18 cellular contexts compared by ENCODE assay signal in the genomic region with DNA sequence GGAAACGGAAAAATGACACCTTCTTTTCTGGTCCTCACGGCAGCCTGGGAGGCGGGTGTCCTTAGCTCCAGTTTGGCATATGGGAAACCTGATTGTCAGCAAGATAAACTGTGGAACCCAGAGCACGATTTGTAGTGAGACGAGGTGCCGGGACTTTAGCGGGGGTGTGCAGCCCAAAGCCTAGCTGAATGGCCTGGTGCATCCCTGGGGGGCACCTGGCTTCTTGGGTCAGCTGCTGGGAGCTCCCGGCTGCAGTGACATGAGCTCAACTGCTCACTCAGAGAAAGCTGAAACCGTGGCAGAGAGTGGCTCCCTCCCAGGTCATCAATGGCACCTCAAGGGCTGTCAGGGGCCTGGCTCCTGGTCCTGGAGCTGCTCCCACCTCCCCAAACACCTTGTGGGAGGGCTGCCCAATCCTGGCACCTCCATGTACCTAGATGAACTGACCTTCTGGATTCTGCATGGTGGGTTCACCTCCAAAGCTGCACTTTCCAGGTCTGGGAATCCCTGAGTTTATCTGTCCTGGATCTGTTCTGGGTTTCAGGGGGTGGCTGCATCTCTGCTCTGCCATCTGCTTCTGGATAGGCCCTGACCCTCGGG.
A peak's percentile ranks its signal among the peaks of the same experiment; 100 is the strongest.
DNase-seq lines count a peak whose midpoint lies in the region; ATAC-seq, FAIRE-seq and TF ChIP-seq lines count a peak whose summit lies in the region.
"Had no signal": no experiment of that assay in that cellular context is flagged by ENCODE, and none has a peak within 500 bp of the region (broad histone marks: within the 10 kb centered on the region; RNA-seq: fewer than 3 reads in every experiment).

No MANE protein-coding gene starts in this region.

- POLR2A ChIA-PET in HepG2 (lab: Yijun Ruan, JAX): no interaction called here

- H3K79me2 ChIP-seq in HepG2 (ENCODE audit: insufficient read depth, low read length): no peaks in the 10 kb centered on the region

- DNase-seq in cardiac septum (ENCODE audit: low spot score): peak; percentile 61
- DNase-seq in left ventricle myocardium inferior: no peak
- peak; percentile 7 for DNase-seq in natural killer cell
- peak; percentile 29 for DNase-seq in spleen
- no peak for DNase-seq in HepG2 (ENCODE audit: low spot score)
- DNase-seq in NCI-H526 treated with DMSO at 0.1 percent for 48 hours (lab: John Stamatoyannopoulos, UW): no peak
- DNase-seq: BE2C; CD4-positive, alpha-beta memory T cell; DMS153; DMS79 treated with DMSO at 0.1 percent for 48 hours; EL; HFFc6 had no signal

- intact Hi-C loops in cardiac septum (cut with DNase I): no loop called here
- intact Hi-C loops in left ventricle myocardium inferior (cut with micrococcal nuclease): no loop called here
- intact Hi-C loops in natural killer cell (cut with micrococcal nuclease): no loop called here
- intact Hi-C loops in spleen (cut with DNase I; ENCODE audit: low total_unique reads): no loop called here
- intact Hi-C loops in HepG2 (cut with micrococcal nuclease; ENCODE audit: unreplicated experiment): no loop called here

- H3K27me3 ChIP-seq in left ventricle myocardium inferior (ENCODE audit: low read depth) (peaks cover 62% of the 10 kb centered on the region), spleen (replicated peaks in 1 of 7) (peaks cover 0 to 38% (median 0%) of the 10 kb centered on the region in 7 donors), gastroesophageal sphincter (peaks cover 58% of the 10 kb centered on the region), HepG2 (ENCODE audit: control insufficient read depth in 1 of 2, insufficient read depth in 2 of 2, low read length in 2 of 2) (peaks cover 0 to 7% of the 10 kb centered on the region in 2 experiments; a peak in 1 of 5 replicates)
- H3K27me3 ChIP-seq: BE2C had no signal

- H3K4me2 ChIP-seq in HepG2 (ENCODE audit: low read depth, low read length): no peak overlapping the region
- H3K4me2 ChIP-seq: A549 had no signal

- no peaks in the 10 kb centered on the region for H4K20me1 ChIP-seq in HepG2 (ENCODE audit: insufficient read depth, low read length)

- H3K27ac Mint-ChIP-seq in natural killer cell: no peak overlapping the region
- H3K27ac Mint-ChIP-seq: CD4-positive, alpha-beta memory T cell; HFFc6 had no signal

- TF ChIP-seq EP300 in gastroesophageal sphincter (IDR thresholded peaks at IDR 0.05): no peak
- TF ChIP-seq EP300 in HepG2 (IDR thresholded peaks at IDR 0.05; ENCODE audit: low read depth in 2 of 2, low read length in 2 of 2): no peak
- TF ChIP-seq EP300 in HepG2 (CRISPR knock-in tag; IDR thresholded peaks at IDR 0.05; ENCODE audit: borderline replicate concordance): no peak

- WGBS in spleen, 5 donors: 66 to 75% (median 72%) methylated on average over 8 to 10 of the region's 10 CpGs
- 65% methylated on average over 5 of the region's 10 CpGs; no CpG with 5 or more reads in 1 of the 2 donors for WGBS in gastroesophageal sphincter (ENCODE audit: low coverage in 1 of 2), 2 donors
- 18% methylated on average over 4 of the region's 10 CpGs for WGBS in HepG2 (ENCODE audit: low lambda C conversion rate)

- H3K36me3 ChIP-seq in left ventricle myocardium inferior: no peaks in the 10 kb centered on the region
- no peaks in the 10 kb centered on the region for H3K36me3 ChIP-seq in spleen
- no peaks in the 10 kb centered on the region for H3K36me3 ChIP-seq in gastroesophageal sphincter
- H3K36me3 ChIP-seq in HepG2 (replicated peaks in 1 of 2; ENCODE audit: control insufficient read depth in 1 of 2, insufficient read depth in 2 of 2, low read length in 2 of 2): no peaks in the 10 kb centered on the region
- H3K36me3 ChIP-seq: BE2C, HAP-1 had no signal

- H3K4me1 ChIP-seq in left ventricle myocardium inferior: no peaks in the 10 kb centered on the region
- H3K4me1 ChIP-seq in spleen: no peaks in the 10 kb centered on the region
- H3K4me1 ChIP-seq in gastroesophageal sphincter: no peaks in the 10 kb centered on the region
- no peaks in the 10 kb centered on the region for H3K4me1 ChIP-seq in HepG2 (ENCODE audit: insufficient read depth, low read length)
- H3K4me1 ChIP-seq: A549, BE2C, HAP-1 had no signal

- H3K4me3 ChIP-seq in left ventricle myocardium inferior (no peak overlapping the region), spleen (no peak overlapping the region), gastroesophageal sphincter (no peak overlapping the region), HepG2 (replicated peaks in 1 of 3; ENCODE audit: insufficient read depth in 1 of 3, low read depth in 2 of 3, low read length in 3 of 3) (no peak overlapping the region)
- H3K4me3 ChIP-seq: A549, HAP-1 had no signal

- TF ChIP-seq POLR2A in spleen (IDR thresholded peaks at IDR 0.05) (no peak), gastroesophageal sphincter (IDR thresholded peaks at IDR 0.05) (no peak), HepG2 (IDR thresholded peaks at IDR 0.05; ENCODE audit: insufficient read depth in 1 of 2, low read depth in 2 of 2, low read length in 2 of 2) (no peak)

- no peak overlapping the region for H3K4me3 Mint-ChIP-seq in natural killer cell
- H3K4me3 Mint-ChIP-seq: CD4-positive, alpha-beta memory T cell; HFFc6 had no signal

- no peak overlapping the region for H2AFZ ChIP-seq in HepG2 (ENCODE audit: low read length)

- no peaks in the 10 kb centered on the region for H3K9me3 Mint-ChIP-seq in natural killer cell
- H3K9me3 Mint-ChIP-seq: HFFc6 had no signal

- H3K4me1 Mint-ChIP-seq in natural killer cell: no peaks in the 10 kb centered on the region
- H3K4me1 Mint-ChIP-seq: CD4-positive, alpha-beta memory T cell had no signal

- peaks cover 4% of the 10 kb centered on the region for H3K9me3 ChIP-seq in left ventricle myocardium inferior (replicated peaks)
- peaks cover 0 to 4% (median 0%) of the 10 kb centered on the region in 8 donors for H3K9me3 ChIP-seq in spleen
- peaks cover 0 to 21% (median 0%) of the 10 kb centered on the region in 3 donors for H3K9me3 ChIP-seq in gastroesophageal sphincter
- no peaks in the 10 kb centered on the region for H3K9me3 ChIP-seq in HepG2 (ENCODE audit: low read length)
- H3K9me3 ChIP-seq: A549, BE2C, HAP-1 had no signal

- ATAC-seq in natural killer cell (no peak), gastroesophageal sphincter (no peak), HepG2 (no peak)
- ATAC-seq: A549 had no signal

- BruUV-seq in HepG2 (replicated peaks; lab: Mats Ljungman, UMichigan): no TSS peak

- TF ChIP-seq CTCF in left ventricle myocardium inferior (IDR thresholded peaks at IDR 0.05; ENCODE audit: borderline replicate concordance) (no peak), natural killer cell (IDR thresholded peaks at IDR 0.05) (no peak), spleen (IDR thresholded peaks at IDR 0.05 in 8 of 11, conservative IDR thresholded peaks at IDR 0.05 in 3 of 11) (no peak), gastroesophageal sphincter (IDR thresholded peaks at IDR 0.05) (no peak), HepG2 (CRISPR knock-in tag; IDR thresholded peaks at IDR 0.05) (no peak)

- no peak for FAIRE-seq in HepG2 (lab: Jason Lieb, UNC)
- FAIRE-seq: A549, G401.6, GM12891, H1 had no signal

- H3K27me3 Mint-ChIP-seq in natural killer cell (ENCODE audit: low read depth in 2 of 2): peaks cover 0 to 6% of the 10 kb centered on the region in 2 donors

- H3K27ac ChIP-seq in left ventricle myocardium inferior (replicated peaks): no peak overlapping the region
- H3K27ac ChIP-seq in spleen: no peak overlapping the region
- H3K27ac ChIP-seq in gastroesophageal sphincter: no peak overlapping the region
- no peak overlapping the region for H3K27ac ChIP-seq in HepG2 (ENCODE audit: extremely low read length, insufficient read depth, low read length)
- H3K27ac ChIP-seq: A549 had no signal

- no peak for TF ChIP-seq RAD21 in HepG2 (CRISPR knock-in tag; IDR thresholded peaks at IDR 0.05)

- H3K9ac ChIP-seq in HepG2 (ENCODE audit: insufficient read depth, low read depth, low read length): no peak overlapping the region

- CTCF ChIA-PET in HepG2 (lab: Yijun Ruan, JAX; ENCODE audit: low intra/inter-chr PET ratio, low total read pairs): no interaction called here

- in situ Hi-C loops in HepG2 (cut with HindIII; ENCODE audit: extremely low pct_ligation_motif_present, low pct_unique_long_range_greater_than_20kb): no loop called here

- H3K36me3 Mint-ChIP-seq in natural killer cell: no peaks in the 10 kb centered on the region
- H3K36me3 Mint-ChIP-seq: CD4-positive, alpha-beta memory T cell had no signal

TF ChIP-seq in HepG2, 621 proteins besides CTCF, POLR2A, EP300 and RAD21:
- no peak for TF ChIP-seq SMAD9 (CRISPR knock-in tag; IDR thresholded peaks at IDR 0.05)
TF ChIP-seq in HepG2: peak in this region for 0.

Comparison
In these comparisons a context has a peak if more than half of its experiments do, and no peak if none do; other contexts are left out.
1. DNase-seq: peak in cardiac septum (single experiment), natural killer cell (single experiment) and spleen (single experiment); none in left ventricle myocardium inferior (single experiment), HepG2 (single experiment) and NCI-H526 treated with DMSO at 0.1 percent for 48 hours (single experiment).